Comparison of ENCODE assay signal across 27 cellular contexts in genomic region chr21:36434144-36434543, GRCh38. TPM values are rescaled to one million over a fixed set of nuclear protein-coding genes. Genes with fewer than 3 reads are reported as not detected.
"Had no signal": no experiment of that assay in that cellular context is flagged by ENCODE, and none has a peak within 500 bp of the region (broad histone marks: within the 10 kb centered on the region; RNA-seq: fewer than 3 reads in every experiment).

No MANE protein-coding gene starts in this region.

- H2AFZ ChIP-seq: hepatocyte, parathyroid adenoma had no signal

- H3K4me3 Mint-ChIP-seq: brain; immature natural killer cell; nephron; T-cell; T-helper 2 cell treated with Interferon-gamma antibody and Interleukin-4, amounts not matched to agents 5 μg/mL and 100 μg/mL, for 36 hours had no signal

- H3K4me2 ChIP-seq: hepatocyte had no signal

- FAIRE-seq: colon had no signal

- H3K4me3 ChIP-seq: hepatocyte, left lung, right lobe of liver, skin epidermis, stomach, suprapubic skin, tibial nerve had no signal

- H3K9me3 Mint-ChIP-seq: activated naive CD4-positive, alpha-beta T cell treated with anti-CD3 and anti-CD28 coated beads, Interleukin-2, amount 50 U/mL, for 72 hours; immature natural killer cell; nephron; T-helper 2 cell treated with Interferon-gamma antibody and Interleukin-4, amounts not matched to agents 5 μg/mL and 100 μg/mL, for 36 hours had no signal

- H3K36me3 ChIP-seq: left lung, right lobe of liver, stomach, suprapubic skin, tibial nerve had no signal

- H3K79me2 ChIP-seq: hepatocyte, parathyroid adenoma had no signal

- ATAC-seq: activated naive CD4-positive, alpha-beta T cell treated with anti-CD3 and anti-CD28 coated beads, Interleukin-2, amount 50 U/mL, for 72 hours; left lung; right lobe of liver; T-cell had no signal

- H3K9me3 ChIP-seq: left lung, right lobe of liver, stomach, suprapubic skin had no signal

- H3K36me3 Mint-ChIP-seq: brain, T-cell had no signal

- DNase-seq: activated CD4-positive, alpha-beta T cell treated with anti-CD3 and anti-CD28 coated beads, Interleukin-2, amount 50 U/mL, for 1 hour; activated CD4-positive, CD25-positive, alpha-beta regulatory T cell treated with anti-CD3 and anti-CD28 coated beads, Interleukin-2, amount 50 U/mL, for 72 hours; activated T-cell treated with anti-CD3 and anti-CD28 coated beads, Interleukin-2, amount 50 U/mL, for 1 hour; central memory CD4-positive, alpha-beta T cell; effector memory CD4-positive, alpha-beta T cell; foreskin fibroblast; immature natural killer cell; kidney glomerular epithelial cell; left lung; nucleus accumbens; right lobe of liver; stimulated activated CD4-positive, alpha-beta T cell treated with anti-CD3 and anti-CD28 coated beads, Interleukin-1b, Interleukin-23, amount 100 ng/mL, for 48 hours; stomach; T-cell had no signal

- H3K27ac ChIP-seq: hepatocyte, left lung, parathyroid adenoma, right lobe of liver, suprapubic skin, tibial nerve, VCaP had no signal

- H3K4me1 ChIP-seq: parathyroid adenoma, right lobe of liver had no signal

- H3K27ac Mint-ChIP-seq: activated naive CD4-positive, alpha-beta T cell treated with anti-CD3 and anti-CD28 coated beads, Interleukin-2, amount 50 U/mL, for 72 hours; brain; nephron; T-cell; T-helper 2 cell treated with Interferon-gamma antibody and Interleukin-4, amounts not matched to agents 5 μg/mL and 100 μg/mL, for 36 hours had no signal

- H3K27me3 ChIP-seq: hepatocyte, right lobe of liver, stomach, suprapubic skin, tibial nerve had no signal

- H3K9ac ChIP-seq: parathyroid adenoma had no signal

RNA-seq across cellular contexts. Expression of gene CLDN14, which starts 45.8 kb away (rescaled TPM):
- total RNA-seq: activated naive CD4-positive, alpha-beta T cell treated with anti-CD3 and anti-CD28 coated beads, Interleukin-2, amount 50 U/mL, for 72 hours; fibroblast of lung; left lung; lung microvascular endothelial cell; stomach; T-cell had no signal
- polyA plus RNA-seq: fibroblast of lung, immature natural killer cell had no signal
